Comparison of ENCODE assay signal across 1 cellular context in the genomic region with DNA sequence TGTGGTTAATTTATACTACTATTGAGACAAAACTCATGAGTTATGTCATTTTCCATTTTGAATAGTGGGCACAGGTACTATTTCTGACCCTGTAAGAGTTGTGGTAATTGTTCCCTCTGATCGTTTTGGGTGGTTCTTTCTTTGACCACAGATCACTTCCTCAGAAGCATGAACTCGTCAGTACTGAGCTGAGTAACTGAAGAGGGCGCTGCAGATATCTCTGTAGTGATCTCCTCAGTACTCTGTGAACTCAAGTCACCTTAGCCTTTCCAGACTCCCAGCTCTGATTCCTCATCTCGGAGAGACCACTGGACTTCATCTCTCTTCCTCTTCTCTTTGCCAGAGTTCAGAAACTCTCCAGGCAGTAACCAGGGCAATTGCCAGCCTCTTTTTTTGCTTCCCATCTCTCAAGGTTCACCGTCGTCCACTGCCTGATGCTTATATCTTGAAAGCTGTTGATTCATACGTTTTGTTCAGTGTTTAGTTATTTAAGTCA.
TF ChIP-seq lines count a peak whose summit lies in the region.

No MANE protein-coding gene starts in this region.

TF ChIP-seq in GM12878, 131 proteins besides CTCF, POLR2A, EP300 and RAD21 (continued from another document):
- TF ChIP-seq, protein P1, sequence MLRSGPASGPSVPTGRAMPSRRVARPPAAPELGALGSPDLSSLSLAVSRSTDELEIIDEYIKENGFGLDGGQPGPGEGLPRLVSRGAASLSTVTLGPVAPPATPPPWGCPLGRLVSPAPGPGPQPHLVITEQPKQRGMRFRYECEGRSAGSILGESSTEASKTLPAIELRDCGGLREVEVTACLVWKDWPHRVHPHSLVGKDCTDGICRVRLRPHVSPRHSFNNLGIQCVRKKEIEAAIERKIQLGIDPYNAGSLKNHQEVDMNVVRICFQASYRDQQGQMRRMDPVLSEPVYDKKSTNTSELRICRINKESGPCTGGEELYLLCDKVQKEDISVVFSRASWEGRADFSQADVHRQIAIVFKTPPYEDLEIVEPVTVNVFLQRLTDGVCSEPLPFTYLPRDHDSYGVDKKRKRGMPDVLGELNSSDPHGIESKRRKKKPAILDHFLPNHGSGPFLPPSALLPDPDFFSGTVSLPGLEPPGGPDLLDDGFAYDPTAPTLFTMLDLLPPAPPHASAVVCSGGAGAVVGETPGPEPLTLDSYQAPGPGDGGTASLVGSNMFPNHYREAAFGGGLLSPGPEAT (IDR thresholded peaks at IDR 0.05; ENCODE audit: low read depth): peak; percentile 47; the same call in 1 of the 2 replicates
- TF ChIP-seq, protein P2, sequence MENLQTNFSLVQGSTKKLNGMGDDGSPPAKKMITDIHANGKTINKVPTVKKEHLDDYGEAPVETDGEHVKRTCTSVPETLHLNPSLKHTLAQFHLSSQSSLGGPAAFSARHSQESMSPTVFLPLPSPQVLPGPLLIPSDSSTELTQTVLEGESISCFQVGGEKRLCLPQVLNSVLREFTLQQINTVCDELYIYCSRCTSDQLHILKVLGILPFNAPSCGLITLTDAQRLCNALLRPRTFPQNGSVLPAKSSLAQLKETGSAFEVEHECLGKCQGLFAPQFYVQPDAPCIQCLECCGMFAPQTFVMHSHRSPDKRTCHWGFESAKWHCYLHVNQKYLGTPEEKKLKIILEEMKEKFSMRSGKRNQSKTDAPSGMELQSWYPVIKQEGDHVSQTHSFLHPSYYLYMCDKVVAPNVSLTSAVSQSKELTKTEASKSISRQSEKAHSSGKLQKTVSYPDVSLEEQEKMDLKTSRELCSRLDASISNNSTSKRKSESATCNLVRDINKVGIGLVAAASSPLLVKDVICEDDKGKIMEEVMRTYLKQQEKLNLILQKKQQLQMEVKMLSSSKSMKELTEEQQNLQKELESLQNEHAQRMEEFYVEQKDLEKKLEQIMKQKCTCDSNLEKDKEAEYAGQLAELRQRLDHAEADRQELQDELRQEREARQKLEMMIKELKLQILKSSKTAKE (IDR thresholded peaks at IDR 0.05; ENCODE audit: low read depth, poor library complexity, severe bottlenecking): peak; percentile 50
- TF ChIP-seq CBFB (IDR thresholded peaks at IDR 0.05; ENCODE audit: low read depth) (peak; percentile 46; the same call in 1 of the 2 replicates), TBL1XR1 (IDR thresholded peaks at IDR 0.05; ENCODE audit: low read depth, low read length) (no peak), RUNX3 (IDR thresholded peaks at IDR 0.05; ENCODE audit: low read length) (peak; percentile 96), BHLHE40 (IDR thresholded peaks at IDR 0.05; ENCODE audit: borderline replicate concordance in 1 of 2, low read depth in 2 of 2, low read length in 1 of 2) (peak in 1 of 2 experiments; percentile 50; a peak in 1 of 4 replicates), ETV6 (conservative IDR thresholded peaks at IDR 0.05 in 1 of 2, IDR thresholded peaks at IDR 0.05 in 1 of 2; ENCODE audit: borderline replicate concordance in 1 of 2, low read depth in 1 of 2) (peak in 1 of 2 experiments; percentile 42; a peak in 1 of 4 replicates), MEF2A (IDR thresholded peaks at IDR 0.05; ENCODE audit: insufficient read depth, low read depth, low read length) (peak; percentile 90), IKZF2 (IDR thresholded peaks at IDR 0.05) (peak; percentile 84 to 85; a peak in 3 of 4 replicates), MEF2B (IDR thresholded peaks at IDR 0.05; ENCODE audit: partially characterized antibody, poor library complexity, severe bottlenecking) (peak; percentile 91), TARDBP (IDR thresholded peaks at IDR 0.05; ENCODE audit: borderline replicate concordance) (no peak), IKZF1 (conservative IDR thresholded peaks at IDR 0.05) (peak; percentile 65; the same call in 1 of the 2 replicates), MTA2 (IDR thresholded peaks at IDR 0.05; ENCODE audit: low read depth) (peak; percentile 90), NBN (IDR thresholded peaks at IDR 0.05) (0 out of 2 replicates have a peak, but pooled peaks have one; percentile 62), NR2F1 (conservative IDR thresholded peaks at IDR 0.05) (peak; percentile 40; the same call in 1 of the 2 replicates), CREM (IDR thresholded peaks at IDR 0.05; ENCODE audit: low read depth) (peak; percentile 56; the same call in 1 of the 2 replicates), SMC3 (IDR thresholded peaks at IDR 0.05; ENCODE audit: borderline replicate concordance, low read length) (peak; percentile 41; the same call in 1 of the 2 replicates), BACH1 (IDR thresholded peaks at IDR 0.05; ENCODE audit: borderline replicate concordance) (no peak; the same call in 1 of the 2 replicates), YY1 (IDR thresholded peaks at IDR 0.05; ENCODE audit: low read depth, low read length) (peak; percentile 28; the same call in 1 of the 2 replicates), HDAC2 (IDR thresholded peaks at IDR 0.05) (no peak), ZNF24 (IDR thresholded peaks at IDR 0.05) (0 out of 2 replicates have a peak, but pooled peaks have one; percentile 57), SMAD1 (IDR thresholded peaks at IDR 0.05; ENCODE audit: low read depth, partially characterized antibody) (no peak), ATF7 (IDR thresholded peaks at IDR 0.05; ENCODE audit: low read depth) (peak; percentile 91), SIX5 (IDR thresholded peaks at IDR 0.05; ENCODE audit: low read depth, low read length, severe bottlenecking) (no peak), PAX5 (IDR thresholded peaks at IDR 0.05; ENCODE audit: borderline replicate concordance, low read depth, low read length) (0 out of 2 replicates have a peak, but pooled peaks have one; percentile 37), FOXM1 (IDR thresholded peaks at IDR 0.05; ENCODE audit: low read depth, low read length) (peak; percentile 62; the same call in 1 of the 2 replicates), IRF4 (IDR thresholded peaks at IDR 0.05; ENCODE audit: low read depth, low read length) (peak; percentile 49; the same call in 1 of the 2 replicates), SPI1 (IDR thresholded peaks at IDR 0.05; ENCODE audit: borderline replicate concordance, insufficient read depth, low read depth, low read length) (peak; percentile 85; the same call in 1 of the 2 replicates), DPF2 (IDR thresholded peaks at IDR 0.05) (peak; percentile 33; the same call in 1 of the 2 replicates), NFIC (IDR thresholded peaks at IDR 0.05; ENCODE audit: low read depth, low read length) (peak; percentile 78; the same call in 1 of the 2 replicates), EED (IDR thresholded peaks at IDR 0.05; ENCODE audit: low read depth) (peak; percentile 33; the same call in 1 of the 2 replicates), CHD4 (IDR thresholded peaks at IDR 0.05) (no peak), JUNB (IDR thresholded peaks at IDR 0.05) (peak; percentile 40), YBX1 (IDR thresholded peaks at IDR 0.05) (no peak)
- TF ChIP-seq, protein P3, sequence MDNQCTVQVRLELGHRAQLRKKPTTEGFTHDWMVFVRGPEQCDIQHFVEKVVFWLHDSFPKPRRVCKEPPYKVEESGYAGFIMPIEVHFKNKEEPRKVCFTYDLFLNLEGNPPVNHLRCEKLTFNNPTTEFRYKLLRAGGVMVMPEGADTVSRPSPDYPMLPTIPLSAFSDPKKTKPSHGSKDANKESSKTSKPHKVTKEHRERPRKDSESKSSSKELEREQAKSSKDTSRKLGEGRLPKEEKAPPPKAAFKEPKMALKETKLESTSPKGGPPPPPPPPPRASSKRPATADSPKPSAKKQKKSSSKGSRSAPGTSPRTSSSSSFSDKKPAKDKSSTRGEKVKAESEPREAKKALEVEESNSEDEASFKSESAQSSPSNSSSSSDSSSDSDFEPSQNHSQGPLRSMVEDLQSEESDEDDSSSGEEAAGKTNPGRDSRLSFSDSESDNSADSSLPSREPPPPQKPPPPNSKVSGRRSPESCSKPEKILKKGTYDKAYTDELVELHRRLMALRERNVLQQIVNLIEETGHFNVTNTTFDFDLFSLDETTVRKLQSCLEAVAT (IDR thresholded peaks at IDR 0.05): peak; percentile 88
- TF ChIP-seq, protein P4, sequence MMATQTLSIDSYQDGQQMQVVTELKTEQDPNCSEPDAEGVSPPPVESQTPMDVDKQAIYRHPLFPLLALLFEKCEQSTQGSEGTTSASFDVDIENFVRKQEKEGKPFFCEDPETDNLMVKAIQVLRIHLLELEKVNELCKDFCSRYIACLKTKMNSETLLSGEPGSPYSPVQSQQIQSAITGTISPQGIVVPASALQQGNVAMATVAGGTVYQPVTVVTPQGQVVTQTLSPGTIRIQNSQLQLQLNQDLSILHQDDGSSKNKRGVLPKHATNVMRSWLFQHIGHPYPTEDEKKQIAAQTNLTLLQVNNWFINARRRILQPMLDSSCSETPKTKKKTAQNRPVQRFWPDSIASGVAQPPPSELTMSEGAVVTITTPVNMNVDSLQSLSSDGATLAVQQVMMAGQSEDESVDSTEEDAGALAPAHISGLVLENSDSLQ (IDR thresholded peaks at IDR 0.05): 0 out of 2 replicates have a peak, but pooled peaks have one; percentile 34
- TF ChIP-seq, protein P5, sequence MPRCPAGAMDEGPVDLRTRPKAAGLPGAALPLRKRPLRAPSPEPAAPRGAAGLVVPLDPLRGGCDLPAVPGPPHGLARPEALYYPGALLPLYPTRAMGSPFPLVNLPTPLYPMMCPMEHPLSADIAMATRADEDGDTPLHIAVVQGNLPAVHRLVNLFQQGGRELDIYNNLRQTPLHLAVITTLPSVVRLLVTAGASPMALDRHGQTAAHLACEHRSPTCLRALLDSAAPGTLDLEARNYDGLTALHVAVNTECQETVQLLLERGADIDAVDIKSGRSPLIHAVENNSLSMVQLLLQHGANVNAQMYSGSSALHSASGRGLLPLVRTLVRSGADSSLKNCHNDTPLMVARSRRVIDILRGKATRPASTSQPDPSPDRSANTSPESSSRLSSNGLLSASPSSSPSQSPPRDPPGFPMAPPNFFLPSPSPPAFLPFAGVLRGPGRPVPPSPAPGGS (IDR thresholded peaks at IDR 0.05; ENCODE audit: borderline replicate concordance, insufficient read depth, low read depth, low read length, poor library complexity, severe bottlenecking): peak; percentile 37
